Comparison of ENCODE assay signal across 17 cellular contexts in genomic region chr22:25413620-25414019, GRCh38.
DNase-seq lines count a peak whose midpoint lies in the region; ATAC-seq, FAIRE-seq and TF ChIP-seq lines count a peak whose summit lies in the region.
"Had no signal": no experiment of that assay in that cellular context is flagged by ENCODE, and none has a peak within 500 bp of the region (broad histone marks: within the 10 kb centered on the region; RNA-seq: fewer than 3 reads in every experiment).

No MANE protein-coding gene starts in this region.

- H3K4me2 ChIP-seq in GM23248 (ENCODE audit: unreplicated experiment): no peak overlapping the region
- H3K4me2 ChIP-seq: BLaER1 treated with 17β-estradiol and CSF1 and Interleukin-3, amounts not matched to agents 10 nM and 100 nM had no signal

- no peaks in the 10 kb centered on the region for H3K9me3 ChIP-seq in GM23248 (ENCODE audit: low read depth)

- FAIRE-seq in GM12892 (lab: Jason Lieb, UNC): no peak
- FAIRE-seq: G401.6, HepG2 had no signal

- no peaks in the 10 kb centered on the region for H3F3A ChIP-seq in GM23248 (ENCODE audit: insufficient read depth)

- no peaks in the 10 kb centered on the region for H3K79me2 ChIP-seq in GM23248 (ENCODE audit: insufficient read depth)

- no peak overlapping the region for H3K4me3 ChIP-seq in GM23248
- H3K4me3 ChIP-seq: BLaER1 treated with 17β-estradiol and CSF1 and Interleukin-3, amounts not matched to agents 10 nM and 100 nM had no signal

- no peak overlapping the region for H2AFZ ChIP-seq in GM23248

- TF ChIP-seq POLR2A in GM12892 (IDR thresholded peaks at IDR 0.05; ENCODE audit: low read depth, low read length): no peak

- H3K4me1 ChIP-seq in GM23248 (ENCODE audit: insufficient read depth): no peaks in the 10 kb centered on the region

- peak; percentile 36 for DNase-seq in GM23248
- DNase-seq in dedifferentiated amniotic fluid mesenchymal stem cell (ENCODE audit: extremely low spot score): peak; percentile 10
- peak; percentile 1 for DNase-seq in mesenteric fat pad (ENCODE audit: low spot score)
- no peak for DNase-seq in activated CD8-positive, alpha-beta T cell treated with anti-CD3 and anti-CD28 coated beads, Interleukin-2, amount 10 ng/mL, durations not matched to agents 7 days and 5 days
- no peak for DNase-seq in GM12892 (ENCODE audit: insufficient read length)
- DNase-seq in cardiac septum (ENCODE audit: low spot score): no peak
- DNase-seq in glutamatergic neuron: no peak
- DNase-seq: 8988T; CD8-positive, alpha-beta T cell; GOT3; H7 had no signal

- intact Hi-C loops in cardiac septum (cut with DNase I): no loop called here

- no peak overlapping the region for H3K27ac Mint-ChIP-seq in activated CD8-positive, alpha-beta T cell treated with anti-CD3 and anti-CD28 coated beads, Interleukin-2, amount 10 ng/mL, durations not matched to agents 7 days and 5 days
- no peak overlapping the region for H3K27ac Mint-ChIP-seq in glutamatergic neuron (ENCODE audit: unreplicated experiment)
- H3K27ac Mint-ChIP-seq: B cell; CD8-positive, alpha-beta T cell had no signal

- in situ Hi-C loops in GM23248 (cut with MboI): no loop called here

- no peak overlapping the region for H3K9ac ChIP-seq in GM23248
- H3K9ac ChIP-seq: BLaER1 treated with 17β-estradiol and CSF1 and Interleukin-3, amounts not matched to agents 10 nM and 100 nM had no signal

- H3K27me3 ChIP-seq in GM23248 (replicated peaks; ENCODE audit: insufficient read depth): peaks cover 29% of the 10 kb centered on the region

- H3K36me3 Mint-ChIP-seq in activated CD8-positive, alpha-beta T cell treated with anti-CD3 and anti-CD28 coated beads, Interleukin-2, amount 10 ng/mL, durations not matched to agents 7 days and 5 days (ENCODE audit: low read depth): no peaks in the 10 kb centered on the region
- H3K36me3 Mint-ChIP-seq in glutamatergic neuron (ENCODE audit: unreplicated experiment): peaks cover 6% of the 10 kb centered on the region
- H3K36me3 Mint-ChIP-seq: CD8-positive, alpha-beta T cell had no signal

- TF ChIP-seq CTCF in glutamatergic neuron (IDR thresholded peaks at IDR 0.05; ENCODE audit: partially characterized antibody, unreplicated experiment): no peak

- no peak overlapping the region for H3K4me3 Mint-ChIP-seq in activated CD8-positive, alpha-beta T cell treated with anti-CD3 and anti-CD28 coated beads, Interleukin-2, amount 10 ng/mL, durations not matched to agents 7 days and 5 days
- H3K4me3 Mint-ChIP-seq in glutamatergic neuron (ENCODE audit: unreplicated experiment): no peak overlapping the region
- H3K4me3 Mint-ChIP-seq: B cell; CD8-positive, alpha-beta T cell; IgD-negative memory B cell had no signal

- H3K27ac ChIP-seq in GM23248: no peak overlapping the region
- H3K27ac ChIP-seq: BLaER1 treated with 17β-estradiol and CSF1 and Interleukin-3, amounts not matched to agents 10 nM and 100 nM had no signal

- WGBS in GM23248 (ENCODE audit: low coverage in 1 of 2, low lambda C conversion rate in 2 of 2, missing lambda C conversion rate in 2 of 2), 2 experiments: 60 to 71% methylated on average over 1 of the region's 1 CpG

- H3K9me3 Mint-ChIP-seq in activated CD8-positive, alpha-beta T cell treated with anti-CD3 and anti-CD28 coated beads, Interleukin-2, amount 10 ng/mL, durations not matched to agents 7 days and 5 days (ENCODE audit: insufficient read depth): no peaks in the 10 kb centered on the region
- peaks cover 5% of the 10 kb centered on the region for H3K9me3 Mint-ChIP-seq in glutamatergic neuron (ENCODE audit: unreplicated experiment)

- no peak for ATAC-seq in activated CD8-positive, alpha-beta T cell treated with anti-CD3 and anti-CD28 coated beads, Interleukin-2, amount 10 ng/mL, durations not matched to agents 7 days and 5 days
- ATAC-seq: CD8-positive, alpha-beta T cell; HCT116; HepG2 had no signal

- CTCF ChIA-PET in activated CD8-positive, alpha-beta T cell treated with anti-CD3 and anti-CD28 coated beads, Interleukin-2, amount 10 ng/mL, durations not matched to agents 7 days and 5 days (lab: Charles Lee): no interaction called here

- no peaks in the 10 kb centered on the region for H3K36me3 ChIP-seq in GM23248 (ENCODE audit: low read depth)
- H3K36me3 ChIP-seq: BLaER1 treated with 17β-estradiol and CSF1 and Interleukin-3, amounts not matched to agents 10 nM and 100 nM had no signal

- peaks cover 14% of the 10 kb centered on the region for H3K4me1 Mint-ChIP-seq in activated CD8-positive, alpha-beta T cell treated with anti-CD3 and anti-CD28 coated beads, Interleukin-2, amount 10 ng/mL, durations not matched to agents 7 days and 5 days (ENCODE audit: low read depth)
- peaks cover 2% of the 10 kb centered on the region for H3K4me1 Mint-ChIP-seq in glutamatergic neuron (ENCODE audit: low read depth, unreplicated experiment)

- H4K20me1 ChIP-seq in GM23248 (ENCODE audit: insufficient read depth): no peaks in the 10 kb centered on the region
- H4K20me1 ChIP-seq: BLaER1 treated with 17β-estradiol and CSF1 and Interleukin-3, amounts not matched to agents 10 nM and 100 nM had no signal

- H3K27me3 Mint-ChIP-seq in activated CD8-positive, alpha-beta T cell treated with anti-CD3 and anti-CD28 coated beads, Interleukin-2, amount 10 ng/mL, durations not matched to agents 7 days and 5 days (ENCODE audit: low read depth): peaks cover 27% of the 10 kb centered on the region
- H3K27me3 Mint-ChIP-seq in glutamatergic neuron (ENCODE audit: unreplicated experiment): peaks cover 6% of the 10 kb centered on the region
- H3K27me3 Mint-ChIP-seq: B cell had no signal

- POLR2A ChIA-PET in activated CD8-positive, alpha-beta T cell treated with anti-CD3 and anti-CD28 coated beads, Interleukin-2, amount 10 ng/mL, durations not matched to agents 7 days and 5 days (lab: Charles Lee): no interaction called here

- no peaks in the 10 kb centered on the region for H3K9me2 ChIP-seq in GM23248 (ENCODE audit: insufficient read depth)

Comparison
In these comparisons a context has a peak if more than half of its experiments do, and no peak if none do; other contexts are left out.
1. DNase-seq: peak in GM23248 (single experiment), dedifferentiated amniotic fluid mesenchymal stem cell (single experiment) and mesenteric fat pad (single experiment); none in activated CD8-positive, alpha-beta T cell treated with anti-CD3 and anti-CD28 coated beads, Interleukin-2, amount 10 ng/mL, durations not matched to agents 7 days and 5 days (single experiment), GM12892 (single experiment), cardiac septum (single experiment) and glutamatergic neuron (single experiment).